1 cellular context compared by ENCODE assay signal in the genomic region with DNA sequence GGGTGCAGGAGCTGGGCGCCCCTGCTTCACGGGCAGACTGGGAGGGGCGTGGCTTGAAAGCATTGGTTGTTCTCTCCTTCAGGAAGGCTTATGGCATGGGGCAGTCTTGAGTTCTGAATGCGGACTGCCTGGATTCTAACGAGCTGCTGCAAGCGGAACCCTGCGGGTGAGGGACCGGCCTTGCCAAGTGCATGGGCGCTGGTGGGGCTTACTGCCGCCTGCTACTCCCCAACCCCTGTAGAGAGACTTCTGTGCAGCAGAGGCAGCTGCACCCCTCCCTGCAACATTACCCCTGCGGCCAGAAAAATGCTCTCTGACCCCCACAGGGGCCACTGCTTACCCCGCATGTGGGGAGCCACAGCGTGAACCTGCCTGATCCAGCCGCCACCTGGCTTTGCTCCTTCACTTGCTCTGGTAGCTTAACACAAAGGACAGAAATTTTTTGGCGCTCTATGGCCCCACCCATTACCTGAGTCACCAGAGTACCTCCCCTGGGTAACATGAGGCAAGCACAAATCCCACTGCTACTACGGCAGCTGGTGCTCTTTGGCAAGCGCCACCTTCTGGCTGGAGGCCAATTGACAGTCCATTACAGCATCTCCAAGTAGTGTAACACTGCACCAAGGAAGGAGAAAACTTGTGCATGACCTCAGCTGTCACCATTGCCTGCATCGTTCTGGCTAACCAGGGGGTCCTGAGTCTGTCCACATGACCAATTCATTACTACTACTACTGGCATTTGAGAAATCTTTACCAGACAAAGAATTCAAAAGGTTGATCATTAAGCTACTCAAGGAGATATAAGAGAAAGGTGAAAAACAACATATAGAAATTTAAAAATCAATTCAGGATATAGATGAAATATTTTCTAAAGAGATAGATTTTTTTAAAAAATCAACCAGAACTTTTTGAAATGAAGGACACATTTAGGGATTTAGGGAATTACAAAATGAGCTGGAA.
TF ChIP-seq lines count a peak whose summit lies in the region.

No MANE protein-coding gene starts in this region.

TF ChIP-seq in GM12878, 131 proteins besides CTCF, POLR2A, EP300 and RAD21 (continues in another document):
- TF ChIP-seq TCF12 (IDR thresholded peaks at IDR 0.05; ENCODE audit: low read depth, low read length): 0 out of 2 replicates have a peak, but pooled peaks have one; percentile 43
- no peak for TF ChIP-seq RAD51 (IDR thresholded peaks at IDR 0.05)
- TF ChIP-seq, protein P1, sequence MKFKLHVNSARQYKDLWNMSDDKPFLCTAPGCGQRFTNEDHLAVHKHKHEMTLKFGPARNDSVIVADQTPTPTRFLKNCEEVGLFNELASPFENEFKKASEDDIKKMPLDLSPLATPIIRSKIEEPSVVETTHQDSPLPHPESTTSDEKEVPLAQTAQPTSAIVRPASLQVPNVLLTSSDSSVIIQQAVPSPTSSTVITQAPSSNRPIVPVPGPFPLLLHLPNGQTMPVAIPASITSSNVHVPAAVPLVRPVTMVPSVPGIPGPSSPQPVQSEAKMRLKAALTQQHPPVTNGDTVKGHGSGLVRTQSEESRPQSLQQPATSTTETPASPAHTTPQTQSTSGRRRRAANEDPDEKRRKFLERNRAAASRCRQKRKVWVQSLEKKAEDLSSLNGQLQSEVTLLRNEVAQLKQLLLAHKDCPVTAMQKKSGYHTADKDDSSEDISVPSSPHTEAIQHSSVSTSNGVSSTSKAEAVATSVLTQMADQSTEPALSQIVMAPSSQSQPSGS (IDR thresholded peaks at IDR 0.05; ENCODE audit: low read length): no peak
- no peak for TF ChIP-seq RBBP5 (conservative IDR thresholded peaks at IDR 0.05)
- no peak for TF ChIP-seq JUND (IDR thresholded peaks at IDR 0.05; ENCODE audit: low read depth, low read length)
- TF ChIP-seq CREB1 (IDR thresholded peaks at IDR 0.05; ENCODE audit: low read depth): peak; percentile 74
- TF ChIP-seq, protein P2, sequence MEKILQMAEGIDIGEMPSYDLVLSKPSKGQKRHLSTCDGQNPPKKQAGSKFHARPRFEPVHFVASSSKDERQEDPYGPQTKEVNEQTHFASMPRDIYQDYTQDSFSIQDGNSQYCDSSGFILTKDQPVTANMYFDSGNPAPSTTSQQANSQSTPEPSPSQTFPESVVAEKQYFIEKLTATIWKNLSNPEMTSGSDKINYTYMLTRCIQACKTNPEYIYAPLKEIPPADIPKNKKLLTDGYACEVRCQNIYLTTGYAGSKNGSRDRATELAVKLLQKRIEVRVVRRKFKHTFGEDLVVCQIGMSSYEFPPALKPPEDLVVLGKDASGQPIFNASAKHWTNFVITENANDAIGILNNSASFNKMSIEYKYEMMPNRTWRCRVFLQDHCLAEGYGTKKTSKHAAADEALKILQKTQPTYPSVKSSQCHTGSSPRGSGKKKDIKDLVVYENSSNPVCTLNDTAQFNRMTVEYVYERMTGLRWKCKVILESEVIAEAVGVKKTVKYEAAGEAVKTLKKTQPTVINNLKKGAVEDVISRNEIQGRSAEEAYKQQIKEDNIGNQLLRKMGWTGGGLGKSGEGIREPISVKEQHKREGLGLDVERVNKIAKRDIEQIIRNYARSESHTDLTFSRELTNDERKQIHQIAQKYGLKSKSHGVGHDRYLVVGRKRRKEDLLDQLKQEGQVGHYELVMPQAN (conservative IDR thresholded peaks at IDR 0.05): no peak
- no peak for TF ChIP-seq NRF1 (conservative IDR thresholded peaks at IDR 0.05; ENCODE audit: low read depth, low read length)
- TF ChIP-seq BRCA1 (IDR thresholded peaks at IDR 0.05; ENCODE audit: low read depth, low read length): no peak
- TF ChIP-seq MYC (IDR thresholded peaks at IDR 0.05; ENCODE audit: insufficient read depth, insufficient read length, insufficient replicate concordance, low read length, severe bottlenecking): no peak
- no peak for TF ChIP-seq FOXM1 (IDR thresholded peaks at IDR 0.05; ENCODE audit: low read depth, low read length)
- TF ChIP-seq BCL11A (IDR thresholded peaks at IDR 0.05; ENCODE audit: low read depth, low read length): no peak
- TF ChIP-seq DPF2 (IDR thresholded peaks at IDR 0.05): no peak
- no peak for TF ChIP-seq NFYA (IDR thresholded peaks at IDR 0.05; ENCODE audit: borderline replicate concordance, low read depth, low read length)
- no peak for TF ChIP-seq IKZF2 (IDR thresholded peaks at IDR 0.05)
- no peak for TF ChIP-seq EZH2 (IDR thresholded peaks at IDR 0.05; ENCODE audit: borderline replicate concordance, control insufficient read depth, low read depth, low read length)
- TF ChIP-seq RELA (IDR thresholded peaks at IDR 0.05; ENCODE audit: borderline replicate concordance, partially characterized antibody): no peak
- no peak for TF ChIP-seq CHD4 (IDR thresholded peaks at IDR 0.05)
- peak; percentile 52; the same call in 1 of the 2 replicates for TF ChIP-seq CBFB (IDR thresholded peaks at IDR 0.05; ENCODE audit: low read depth)
- no peak for TF ChIP-seq PAX5 (IDR thresholded peaks at IDR 0.05; ENCODE audit: borderline replicate concordance, low read depth, low read length)
- no peak for TF ChIP-seq FOXK2 (IDR thresholded peaks at IDR 0.05)
- TF ChIP-seq CHD1 (IDR thresholded peaks at IDR 0.05; ENCODE audit: low read depth, low read length): no peak
- TF ChIP-seq YBX1 (IDR thresholded peaks at IDR 0.05): no peak
- peak; percentile 79 for TF ChIP-seq IRF4 (IDR thresholded peaks at IDR 0.05; ENCODE audit: low read depth, low read length)
- TF ChIP-seq SUPT20H (IDR thresholded peaks at IDR 0.05; ENCODE audit: borderline replicate concordance, control insufficient read depth, low read depth, low read length): no peak
- peak; percentile 64 for TF ChIP-seq NBN (IDR thresholded peaks at IDR 0.05)
- TF ChIP-seq ZNF384 (IDR thresholded peaks at IDR 0.05; ENCODE audit: borderline replicate concordance, low read depth, low read length): no peak
- TF ChIP-seq, protein P3, sequence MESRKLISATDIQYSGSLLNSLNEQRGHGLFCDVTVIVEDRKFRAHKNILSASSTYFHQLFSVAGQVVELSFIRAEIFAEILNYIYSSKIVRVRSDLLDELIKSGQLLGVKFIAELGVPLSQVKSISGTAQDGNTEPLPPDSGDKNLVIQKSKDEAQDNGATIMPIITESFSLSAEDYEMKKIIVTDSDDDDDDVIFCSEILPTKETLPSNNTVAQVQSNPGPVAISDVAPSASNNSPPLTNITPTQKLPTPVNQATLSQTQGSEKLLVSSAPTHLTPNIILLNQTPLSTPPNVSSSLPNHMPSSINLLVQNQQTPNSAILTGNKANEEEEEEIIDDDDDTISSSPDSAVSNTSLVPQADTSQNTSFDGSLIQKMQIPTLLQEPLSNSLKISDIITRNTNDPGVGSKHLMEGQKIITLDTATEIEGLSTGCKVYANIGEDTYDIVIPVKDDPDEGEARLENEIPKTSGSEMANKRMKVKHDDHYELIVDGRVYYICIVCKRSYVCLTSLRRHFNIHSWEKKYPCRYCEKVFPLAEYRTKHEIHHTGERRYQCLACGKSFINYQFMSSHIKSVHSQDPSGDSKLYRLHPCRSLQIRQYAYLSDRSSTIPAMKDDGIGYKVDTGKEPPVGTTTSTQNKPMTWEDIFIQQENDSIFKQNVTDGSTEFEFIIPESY (IDR thresholded peaks at IDR 0.05): no peak
- TF ChIP-seq, protein P4, sequence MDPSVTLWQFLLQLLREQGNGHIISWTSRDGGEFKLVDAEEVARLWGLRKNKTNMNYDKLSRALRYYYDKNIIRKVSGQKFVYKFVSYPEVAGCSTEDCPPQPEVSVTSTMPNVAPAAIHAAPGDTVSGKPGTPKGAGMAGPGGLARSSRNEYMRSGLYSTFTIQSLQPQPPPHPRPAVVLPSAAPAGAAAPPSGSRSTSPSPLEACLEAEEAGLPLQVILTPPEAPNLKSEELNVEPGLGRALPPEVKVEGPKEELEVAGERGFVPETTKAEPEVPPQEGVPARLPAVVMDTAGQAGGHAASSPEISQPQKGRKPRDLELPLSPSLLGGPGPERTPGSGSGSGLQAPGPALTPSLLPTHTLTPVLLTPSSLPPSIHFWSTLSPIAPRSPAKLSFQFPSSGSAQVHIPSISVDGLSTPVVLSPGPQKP (IDR thresholded peaks at IDR 0.05; ENCODE audit: low read depth, low read length): no peak
- no peak for TF ChIP-seq KAT2A (conservative IDR thresholded peaks at IDR 0.05; ENCODE audit: control insufficient read depth, low read depth, low read length)
- no peak for TF ChIP-seq POLR2AphosphoS2 (IDR thresholded peaks at IDR 0.05; ENCODE audit: low read depth, low read length)
- 0 out of 2 replicates have a peak, but pooled peaks have one; percentile 5 for TF ChIP-seq GABPA (IDR thresholded peaks at IDR 0.05; ENCODE audit: low read depth)
- TF ChIP-seq, protein P5, sequence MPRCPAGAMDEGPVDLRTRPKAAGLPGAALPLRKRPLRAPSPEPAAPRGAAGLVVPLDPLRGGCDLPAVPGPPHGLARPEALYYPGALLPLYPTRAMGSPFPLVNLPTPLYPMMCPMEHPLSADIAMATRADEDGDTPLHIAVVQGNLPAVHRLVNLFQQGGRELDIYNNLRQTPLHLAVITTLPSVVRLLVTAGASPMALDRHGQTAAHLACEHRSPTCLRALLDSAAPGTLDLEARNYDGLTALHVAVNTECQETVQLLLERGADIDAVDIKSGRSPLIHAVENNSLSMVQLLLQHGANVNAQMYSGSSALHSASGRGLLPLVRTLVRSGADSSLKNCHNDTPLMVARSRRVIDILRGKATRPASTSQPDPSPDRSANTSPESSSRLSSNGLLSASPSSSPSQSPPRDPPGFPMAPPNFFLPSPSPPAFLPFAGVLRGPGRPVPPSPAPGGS (IDR thresholded peaks at IDR 0.05; ENCODE audit: borderline replicate concordance, insufficient read depth, low read depth, low read length, poor library complexity, severe bottlenecking): no peak
- no peak for TF ChIP-seq ZNF274 (IDR thresholded peaks at IDR 0.05; ENCODE audit: insufficient read depth, insufficient read length)
- TF ChIP-seq, protein P6, sequence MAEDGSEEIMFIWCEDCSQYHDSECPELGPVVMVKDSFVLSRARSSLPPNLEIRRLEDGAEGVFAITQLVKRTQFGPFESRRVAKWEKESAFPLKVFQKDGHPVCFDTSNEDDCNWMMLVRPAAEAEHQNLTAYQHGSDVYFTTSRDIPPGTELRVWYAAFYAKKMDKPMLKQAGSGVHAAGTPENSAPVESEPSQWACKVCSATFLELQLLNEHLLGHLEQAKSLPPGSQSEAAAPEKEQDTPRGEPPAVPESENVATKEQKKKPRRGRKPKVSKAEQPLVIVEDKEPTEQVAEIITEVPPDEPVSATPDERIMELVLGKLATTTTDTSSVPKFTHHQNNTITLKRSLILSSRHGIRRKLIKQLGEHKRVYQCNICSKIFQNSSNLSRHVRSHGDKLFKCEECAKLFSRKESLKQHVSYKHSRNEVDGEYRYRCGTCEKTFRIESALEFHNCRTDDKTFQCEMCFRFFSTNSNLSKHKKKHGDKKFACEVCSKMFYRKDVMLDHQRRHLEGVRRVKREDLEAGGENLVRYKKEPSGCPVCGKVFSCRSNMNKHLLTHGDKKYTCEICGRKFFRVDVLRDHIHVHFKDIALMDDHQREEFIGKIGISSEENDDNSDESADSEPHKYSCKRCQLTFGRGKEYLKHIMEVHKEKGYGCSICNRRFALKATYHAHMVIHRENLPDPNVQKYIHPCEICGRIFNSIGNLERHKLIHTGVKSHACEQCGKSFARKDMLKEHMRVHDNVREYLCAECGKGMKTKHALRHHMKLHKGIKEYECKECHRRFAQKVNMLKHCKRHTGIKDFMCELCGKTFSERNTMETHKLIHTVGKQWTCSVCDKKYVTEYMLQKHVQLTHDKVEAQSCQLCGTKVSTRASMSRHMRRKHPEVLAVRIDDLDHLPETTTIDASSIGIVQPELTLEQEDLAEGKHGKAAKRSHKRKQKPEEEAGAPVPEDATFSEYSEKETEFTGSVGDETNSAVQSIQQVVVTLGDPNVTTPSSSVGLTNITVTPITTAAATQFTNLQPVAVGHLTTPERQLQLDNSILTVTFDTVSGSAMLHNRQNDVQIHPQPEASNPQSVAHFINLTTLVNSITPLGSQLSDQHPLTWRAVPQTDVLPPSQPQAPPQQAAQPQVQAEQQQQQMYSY (CRISPR knock-in tag; IDR thresholded peaks at IDR 0.05): no peak
- TF ChIP-seq, protein P7, sequence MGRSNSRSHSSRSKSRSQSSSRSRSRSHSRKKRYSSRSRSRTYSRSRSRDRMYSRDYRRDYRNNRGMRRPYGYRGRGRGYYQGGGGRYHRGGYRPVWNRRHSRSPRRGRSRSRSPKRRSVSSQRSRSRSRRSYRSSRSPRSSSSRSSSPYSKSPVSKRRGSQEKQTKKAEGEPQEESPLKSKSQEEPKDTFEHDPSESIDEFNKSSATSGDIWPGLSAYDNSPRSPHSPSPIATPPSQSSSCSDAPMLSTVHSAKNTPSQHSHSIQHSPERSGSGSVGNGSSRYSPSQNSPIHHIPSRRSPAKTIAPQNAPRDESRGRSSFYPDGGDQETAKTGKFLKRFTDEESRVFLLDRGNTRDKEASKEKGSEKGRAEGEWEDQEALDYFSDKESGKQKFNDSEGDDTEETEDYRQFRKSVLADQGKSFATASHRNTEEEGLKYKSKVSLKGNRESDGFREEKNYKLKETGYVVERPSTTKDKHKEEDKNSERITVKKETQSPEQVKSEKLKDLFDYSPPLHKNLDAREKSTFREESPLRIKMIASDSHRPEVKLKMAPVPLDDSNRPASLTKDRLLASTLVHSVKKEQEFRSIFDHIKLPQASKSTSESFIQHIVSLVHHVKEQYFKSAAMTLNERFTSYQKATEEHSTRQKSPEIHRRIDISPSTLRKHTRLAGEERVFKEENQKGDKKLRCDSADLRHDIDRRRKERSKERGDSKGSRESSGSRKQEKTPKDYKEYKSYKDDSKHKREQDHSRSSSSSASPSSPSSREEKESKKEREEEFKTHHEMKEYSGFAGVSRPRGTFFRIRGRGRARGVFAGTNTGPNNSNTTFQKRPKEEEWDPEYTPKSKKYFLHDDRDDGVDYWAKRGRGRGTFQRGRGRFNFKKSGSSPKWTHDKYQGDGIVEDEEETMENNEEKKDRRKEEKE (IDR thresholded peaks at IDR 0.05): no peak
- TF ChIP-seq HDAC2 (IDR thresholded peaks at IDR 0.05): no peak
- 0 out of 2 replicates have a peak, but pooled peaks have one; percentile 66 for TF ChIP-seq CBX5 (IDR thresholded peaks at IDR 0.05; ENCODE audit: low read depth)
- TF ChIP-seq EGR1 (IDR thresholded peaks at IDR 0.05; ENCODE audit: borderline replicate concordance in 1 of 2, low read depth in 2 of 2, low read length in 2 of 2): peak in 1 of 2 experiments; percentile 86; a peak in 2 of 3 replicates
- no peak for TF ChIP-seq CEBPB (IDR thresholded peaks at IDR 0.05; ENCODE audit: borderline replicate concordance in 1 of 2, low read depth in 2 of 2, low read length in 2 of 2)
- TF ChIP-seq SREBF2 (IDR thresholded peaks at IDR 0.05; ENCODE audit: low read length): no peak
- peak; percentile 44 for TF ChIP-seq SP1 (IDR thresholded peaks at IDR 0.05; ENCODE audit: low read depth, low read length)
- no peak for TF ChIP-seq NFXL1 (IDR thresholded peaks at IDR 0.05; ENCODE audit: borderline replicate concordance)
- no peak for TF ChIP-seq POU2F2 (IDR thresholded peaks at IDR 0.05; ENCODE audit: borderline replicate concordance, low read depth, low read length)
